Comparison of ENCODE assay signal across 9 cellular contexts in genomic region chr4:88737304-88738015, GRCh38. TPM values are rescaled to one million over a fixed set of nuclear protein-coding genes. Genes with fewer than 3 reads are reported as not detected.
A peak's percentile ranks its signal among the peaks of the same experiment; 100 is the strongest.
DNase-seq lines count a peak whose midpoint lies in the region; ATAC-seq and FAIRE-seq lines count a peak whose summit lies in the region.
"Had no signal": no experiment of that assay in that cellular context is flagged by ENCODE, and none has a peak within 500 bp of the region (broad histone marks: within the 10 kb centered on the region; RNA-seq: fewer than 3 reads in every experiment).

No MANE protein-coding gene starts in this region.

- peak in 4 of 6 experiments; percentile 7 to 68 (median 60) for DNase-seq in stimulated activated naive CD4-positive, alpha-beta T cell (lab: John Stamatoyannopoulos, UW)
- DNase-seq in stimulated activated naive CD4-positive, alpha-beta T cell treated with Interleukin-2 at 50 U/mL for 16 hours (lab: John Stamatoyannopoulos, UW) = no peak
- DNase-seq in activated naive CD4-positive, alpha-beta T cell treated with anti-CD3 and anti-CD28 coated beads, Interleukin-2, amount 50 U/mL, for 72 hours (ENCODE audit: low spot score in 2 of 2) = peak in 1 of 2 donors; percentile 15
- DNase-seq in myocyte (ENCODE audit: low read depth) (peak; percentile 97), RCC 7860 (ENCODE audit: low spot score) (no peak), epidermal melanocyte (ENCODE audit: insufficient read length, low spot score) (no peak), SHP77 (lab: John Stamatoyannopoulos, UW) (no peak)

- no peaks in the 10 kb centered on the region for H3K36me3 Mint-ChIP-seq in activated naive CD4-positive, alpha-beta T cell treated with anti-CD3 and anti-CD28 coated beads, Interleukin-2, amount 50 U/mL, for 72 hours

- peak overlapping the region in 1 of 2 donors; percentile 36 for H3K27ac Mint-ChIP-seq in activated naive CD4-positive, alpha-beta T cell treated with anti-CD3 and anti-CD28 coated beads, Interleukin-2, amount 50 U/mL, for 72 hours

- ATAC-seq in HG03354 (IDR thresholded peaks at IDR 0.05; ENCODE audit: poor library complexity, severe bottlenecking, unreplicated experiment) = peak; percentile 98
- peak; percentile 71 to 83 for ATAC-seq in activated naive CD4-positive, alpha-beta T cell treated with anti-CD3 and anti-CD28 coated beads, Interleukin-2, amount 50 U/mL, for 72 hours

- no peaks in the 10 kb centered on the region for H3K9me3 Mint-ChIP-seq in activated naive CD4-positive, alpha-beta T cell treated with anti-CD3 and anti-CD28 coated beads, Interleukin-2, amount 50 U/mL, for 72 hours

- FAIRE-seq in RCC 7860 (lab: Jason Lieb, UNC) = no peak
- FAIRE-seq: TTC549 had no signal

RNA-seq across cellular contexts. Expression of gene NAP1L5, which starts 39.8 kb away (rescaled TPM):
- total RNA-seq in activated naive CD4-positive, alpha-beta T cell treated with anti-CD3 and anti-CD28 coated beads, Interleukin-2, amount 50 U/mL, for 72 hours = 1 to 10 TPM; 2.8 to 2.9 TPM
- total RNA-seq in myocyte = 7.4 and 8.3 TPM in 2 replicates
- polyA plus RNA-seq in myocyte (2012) = 8.8 TPM

Comparison
In these comparisons a context has a peak if more than half of its experiments do, and no peak if none do; other contexts are left out.
1. DNase-seq: peak in stimulated activated naive CD4-positive, alpha-beta T cell (4 of 6) and myocyte (single experiment); none in stimulated activated naive CD4-positive, alpha-beta T cell treated with Interleukin-2 at 50 U/mL for 16 hours (single experiment), RCC 7860 (single experiment), epidermal melanocyte (single experiment) and SHP77 (0 of 2).